ENCODE assay signal across 8 cellular contexts in genomic region chr11:114159802-114160588, GRCh38.
DNase-seq lines count a peak whose midpoint lies in the region; ATAC-seq lines count a peak whose summit lies in the region.

No MANE protein-coding gene starts in this region.

- ATAC-seq in GM18498 (IDR thresholded peaks at IDR 0.05; ENCODE audit: unreplicated experiment) (peak; percentile 93), HG03571 (IDR thresholded peaks at IDR 0.05; ENCODE audit: unreplicated experiment) (peak; percentile 72), GM18517 (IDR thresholded peaks at IDR 0.05; ENCODE audit: unreplicated experiment) (no peak)

- DNase-seq in NCI-H774 (lab: John Stamatoyannopoulos, UW) (peak; percentile 93), medulla oblongata (ENCODE audit: extremely low spot score) (peak; percentile 93)
- DNase-seq in activated CD8-positive, alpha-beta memory T cell treated with anti-CD3 and anti-CD28 coated beads for 24 hours = peak; percentile 94
- DNase-seq in effector CD4-positive, alpha-beta T cell = peak; percentile 95
- DNase-seq in stimulated activated CD4-positive, alpha-beta T cell treated with anti-CD3 and anti-CD28 coated beads, TNF-alpha, amount 100 ng/mL, for 4 hours (ENCODE audit: low read depth in 3 of 3) = peak; percentile 64 to 89 (median 81)
